Comparison of ENCODE assay signal across 8 cellular contexts in the genomic region with DNA sequence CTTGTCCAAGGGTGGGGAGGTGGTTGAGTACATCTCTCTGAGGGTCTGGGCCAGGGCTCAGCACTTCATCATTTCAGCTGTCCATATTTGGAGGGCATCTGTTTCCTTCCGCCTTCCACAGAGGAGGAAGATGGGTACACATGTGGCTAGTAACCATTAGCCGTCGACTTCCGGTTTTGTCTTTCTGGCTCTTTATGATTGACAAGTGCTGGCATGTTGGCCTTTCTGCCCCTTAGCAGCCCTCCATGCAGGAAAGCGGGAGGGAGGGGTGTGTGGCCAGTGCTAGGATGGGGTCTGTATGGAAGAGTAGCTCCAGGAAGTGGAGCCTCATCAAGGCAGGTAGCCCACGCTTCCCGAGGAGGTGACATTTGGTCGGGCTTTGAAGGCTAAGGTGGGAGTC.
DNase-seq lines count a peak whose midpoint lies in the region; ATAC-seq, FAIRE-seq and TF ChIP-seq lines count a peak whose summit lies in the region.

No MANE protein-coding gene starts in this region.

- H3K27ac ChIP-seq in esophagus (ENCODE audit: low read depth in 2 of 2, low read length in 1 of 2) (peak overlapping the region; percentile 61 to 82), stomach (peak overlapping the region; percentile 82 to 91 (median 84))

- H3K36me3 ChIP-seq in esophagus (ENCODE audit: control insufficient read depth in 2 of 2, insufficient read depth in 2 of 2, low read length in 1 of 2): peaks cover 0 to 4% of the 10 kb centered on the region in 2 donors
- peaks cover 0 to 5% (median 0%) of the 10 kb centered on the region in 4 donors for H3K36me3 ChIP-seq in stomach

- H3K4me3 Mint-ChIP-seq in T-cell: peak overlapping the region; percentile 81 to 94 (median 89)

- TF ChIP-seq POLR2A in stomach (IDR thresholded peaks at IDR 0.05): no peak

- H3K36me3 Mint-ChIP-seq in T-cell: no peaks in the 10 kb centered on the region

- 42 to 55% methylated on average over 8 of the region's 8 CpGs for WGBS in esophagus, 2 donors
- WGBS in stomach, 5 donors: 34 to 48% (median 45%) methylated on average over 7 to 8 of the region's 8 CpGs

- H3K9me3 Mint-ChIP-seq in T-cell: no peaks in the 10 kb centered on the region

- no peak for ATAC-seq in T-cell (replicated peaks in 1 of 4)
- ATAC-seq in HG02938 (IDR thresholded peaks at IDR 0.05; ENCODE audit: unreplicated experiment): no peak
- no peak for ATAC-seq in GM18858 (IDR thresholded peaks at IDR 0.05; ENCODE audit: unreplicated experiment)

- no peak for TF ChIP-seq EP300 in stomach (IDR thresholded peaks at IDR 0.05)

- H3K4me1 ChIP-seq in esophagus (ENCODE audit: control insufficient read depth in 2 of 2, insufficient read depth in 2 of 2, low read length in 1 of 2): peaks cover 0 to 28% of the 10 kb centered on the region in 2 donors
- H3K4me1 ChIP-seq in stomach: peaks cover 26 to 79% (median 51%) of the 10 kb centered on the region in 4 donors

- no peaks in the 10 kb centered on the region for H3K27me3 Mint-ChIP-seq in T-cell

- POLR2A ChIA-PET in T-cell (lab: Charles Lee): no interaction called here

- DNase-seq in stimulated activated CD4-positive, alpha-beta T cell treated with anti-CD3 and anti-CD28 coated beads, Interleukin-15, amount 100 ng/mL, for 24 hours: peak; percentile 47
- DNase-seq in stimulated activated CD4-positive, alpha-beta T cell treated with anti-CD3 and anti-CD28 coated beads, Interleukin-4, amount 100 ng/mL, for 1 hour: no peak
- DNase-seq in T-cell (peak in 28 of 34 experiments; percentile 9 to 63 (median 34)), stomach (no peak), urothelium cell line (ENCODE audit: low spot score) (no peak)

- CTCF ChIA-PET in T-cell (lab: Charles Lee): no interaction called here

- H3K4me3 ChIP-seq in esophagus (ENCODE audit: low read depth in 1 of 2, low read length in 2 of 2) (no peak overlapping the region), stomach (no peak overlapping the region)

- intact Hi-C loops in stomach (cut with DNase I; ENCODE audit: low total_unique reads): no loop called here

- H3K27ac Mint-ChIP-seq in T-cell: peak overlapping the region; percentile 93 to 97

- peaks cover 59 to 73% (median 66%) of the 10 kb centered on the region in 3 donors for H3K4me1 Mint-ChIP-seq in T-cell

- H3K27me3 ChIP-seq in esophagus (ENCODE audit: control insufficient read depth in 1 of 2, insufficient read depth in 2 of 2, low read length in 2 of 2): no peaks in the 10 kb centered on the region
- H3K27me3 ChIP-seq in stomach: no peaks in the 10 kb centered on the region

- no peak for TF ChIP-seq CTCF in stomach (IDR thresholded peaks at IDR 0.05)

- FAIRE-seq in urothelium cell line (lab: Jason Lieb, UNC): no peak

- H3K9me3 ChIP-seq in esophagus (ENCODE audit: control insufficient read depth in 2 of 2, insufficient read depth in 1 of 2, low read depth in 1 of 2, low read length in 1 of 2) (no peaks in the 10 kb centered on the region), stomach (no peaks in the 10 kb centered on the region)

Comparison
In these comparisons a context has a peak if more than half of its experiments do, and no peak if none do; other contexts are left out.
1. DNase-seq: peak in stimulated activated CD4-positive, alpha-beta T cell treated with anti-CD3 and anti-CD28 coated beads, Interleukin-15, amount 100 ng/mL, for 24 hours (single experiment) and T-cell (28 of 34); none in stimulated activated CD4-positive, alpha-beta T cell treated with anti-CD3 and anti-CD28 coated beads, Interleukin-4, amount 100 ng/mL, for 1 hour (single experiment), stomach (single experiment) and urothelium cell line (single experiment).